In the genomic region with DNA sequence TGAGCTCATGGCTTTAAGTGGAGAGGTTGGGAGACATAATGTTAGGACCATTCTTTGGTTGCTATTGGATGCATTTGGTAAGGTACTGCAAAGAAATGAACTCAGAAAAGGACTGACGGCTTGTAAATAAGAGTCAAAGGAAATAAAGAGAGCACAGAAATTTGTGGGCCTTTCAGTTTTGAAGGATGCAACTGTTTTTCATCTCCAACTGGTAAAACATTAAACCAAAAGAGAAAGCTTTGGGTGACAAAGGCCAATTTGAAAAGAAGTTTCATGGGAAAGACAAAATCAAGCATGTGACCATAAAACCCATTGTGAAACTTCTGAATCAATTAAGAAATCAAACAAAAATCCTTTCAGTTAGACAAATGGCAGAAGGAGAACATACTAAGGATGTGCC, we compare ENCODE assay signal across 1 cellular context.
TF ChIP-seq lines count a peak whose summit lies in the region.

No MANE protein-coding gene starts in this region.

TF ChIP-seq in HepG2, 621 proteins besides CTCF, POLR2A, EP300 and RAD21 (continued from another document and continues in another):
- TF ChIP-seq, protein P1, sequence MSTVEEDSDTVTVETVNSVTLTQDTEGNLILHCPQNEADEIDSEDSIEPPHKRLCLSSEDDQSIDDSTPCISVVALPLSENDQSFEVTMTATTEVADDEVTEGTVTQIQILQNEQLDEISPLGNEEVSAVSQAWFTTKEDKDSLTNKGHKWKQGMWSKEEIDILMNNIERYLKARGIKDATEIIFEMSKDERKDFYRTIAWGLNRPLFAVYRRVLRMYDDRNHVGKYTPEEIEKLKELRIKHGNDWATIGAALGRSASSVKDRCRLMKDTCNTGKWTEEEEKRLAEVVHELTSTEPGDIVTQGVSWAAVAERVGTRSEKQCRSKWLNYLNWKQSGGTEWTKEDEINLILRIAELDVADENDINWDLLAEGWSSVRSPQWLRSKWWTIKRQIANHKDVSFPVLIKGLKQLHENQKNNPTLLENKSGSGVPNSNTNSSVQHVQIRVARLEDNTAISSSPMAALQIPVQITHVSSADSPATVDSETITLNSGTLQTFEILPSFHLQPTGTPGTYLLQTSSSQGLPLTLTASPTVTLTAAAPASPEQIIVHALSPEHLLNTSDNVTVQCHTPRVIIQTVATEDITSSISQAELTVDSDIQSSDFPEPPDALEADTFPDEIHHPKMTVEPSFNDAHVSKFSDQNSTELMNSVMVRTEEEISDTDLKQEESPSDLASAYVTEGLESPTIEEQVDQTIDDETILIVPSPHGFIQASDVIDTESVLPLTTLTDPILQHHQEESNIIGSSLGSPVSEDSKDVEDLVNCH (CRISPR knock-in tag; IDR thresholded peaks at IDR 0.05): no peak
- TF ChIP-seq REPIN1 (CRISPR knock-in tag; IDR thresholded peaks at IDR 0.05; ENCODE audit: borderline replicate concordance, low read depth): no peak
- TF ChIP-seq, protein P2, sequence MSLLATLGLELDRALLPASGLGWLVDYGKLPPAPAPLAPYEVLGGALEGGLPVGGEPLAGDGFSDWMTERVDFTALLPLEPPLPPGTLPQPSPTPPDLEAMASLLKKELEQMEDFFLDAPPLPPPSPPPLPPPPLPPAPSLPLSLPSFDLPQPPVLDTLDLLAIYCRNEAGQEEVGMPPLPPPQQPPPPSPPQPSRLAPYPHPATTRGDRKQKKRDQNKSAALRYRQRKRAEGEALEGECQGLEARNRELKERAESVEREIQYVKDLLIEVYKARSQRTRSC (CRISPR knock-in tag; IDR thresholded peaks at IDR 0.05; ENCODE audit: low read depth): no peak
- no peak for TF ChIP-seq ZNF10 (CRISPR knock-in tag; IDR thresholded peaks at IDR 0.05; ENCODE audit: borderline replicate concordance, low read depth)
- TF ChIP-seq, protein P3, sequence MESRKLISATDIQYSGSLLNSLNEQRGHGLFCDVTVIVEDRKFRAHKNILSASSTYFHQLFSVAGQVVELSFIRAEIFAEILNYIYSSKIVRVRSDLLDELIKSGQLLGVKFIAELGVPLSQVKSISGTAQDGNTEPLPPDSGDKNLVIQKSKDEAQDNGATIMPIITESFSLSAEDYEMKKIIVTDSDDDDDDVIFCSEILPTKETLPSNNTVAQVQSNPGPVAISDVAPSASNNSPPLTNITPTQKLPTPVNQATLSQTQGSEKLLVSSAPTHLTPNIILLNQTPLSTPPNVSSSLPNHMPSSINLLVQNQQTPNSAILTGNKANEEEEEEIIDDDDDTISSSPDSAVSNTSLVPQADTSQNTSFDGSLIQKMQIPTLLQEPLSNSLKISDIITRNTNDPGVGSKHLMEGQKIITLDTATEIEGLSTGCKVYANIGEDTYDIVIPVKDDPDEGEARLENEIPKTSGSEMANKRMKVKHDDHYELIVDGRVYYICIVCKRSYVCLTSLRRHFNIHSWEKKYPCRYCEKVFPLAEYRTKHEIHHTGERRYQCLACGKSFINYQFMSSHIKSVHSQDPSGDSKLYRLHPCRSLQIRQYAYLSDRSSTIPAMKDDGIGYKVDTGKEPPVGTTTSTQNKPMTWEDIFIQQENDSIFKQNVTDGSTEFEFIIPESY (CRISPR knock-in tag; IDR thresholded peaks at IDR 0.05): no peak
- TF ChIP-seq, protein P4, sequence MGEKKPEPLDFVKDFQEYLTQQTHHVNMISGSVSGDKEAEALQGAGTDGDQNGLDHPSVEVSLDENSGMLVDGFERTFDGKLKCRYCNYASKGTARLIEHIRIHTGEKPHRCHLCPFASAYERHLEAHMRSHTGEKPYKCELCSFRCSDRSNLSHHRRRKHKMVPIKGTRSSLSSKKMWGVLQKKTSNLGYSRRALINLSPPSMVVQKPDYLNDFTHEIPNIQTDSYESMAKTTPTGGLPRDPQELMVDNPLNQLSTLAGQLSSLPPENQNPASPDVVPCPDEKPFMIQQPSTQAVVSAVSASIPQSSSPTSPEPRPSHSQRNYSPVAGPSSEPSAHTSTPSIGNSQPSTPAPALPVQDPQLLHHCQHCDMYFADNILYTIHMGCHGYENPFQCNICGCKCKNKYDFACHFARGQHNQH (CRISPR knock-in tag; IDR thresholded peaks at IDR 0.05): no peak
- TF ChIP-seq ERF (CRISPR knock-in tag; IDR thresholded peaks at IDR 0.05): no peak
- no peak for TF ChIP-seq ZZZ3 (CRISPR knock-in tag; IDR thresholded peaks at IDR 0.05; ENCODE audit: borderline replicate concordance)
- peak; percentile 43; the same call in 1 of the 2 replicates for TF ChIP-seq ZMYM4 (CRISPR knock-in tag; IDR thresholded peaks at IDR 0.05)
- no peak for TF ChIP-seq CHD2 (IDR thresholded peaks at IDR 0.05; ENCODE audit: low read depth, low read length)
- no peak for TF ChIP-seq ZNF878 (CRISPR knock-in tag; IDR thresholded peaks at IDR 0.05)
- TF ChIP-seq SYNCRIP (IDR thresholded peaks at IDR 0.05; ENCODE audit: insufficient read depth, low read depth, low read length): no peak
- no peak for TF ChIP-seq ZNF672 (CRISPR knock-in tag; IDR thresholded peaks at IDR 0.05)
- no peak for TF ChIP-seq ARID2 (CRISPR knock-in tag; IDR thresholded peaks at IDR 0.05; ENCODE audit: borderline replicate concordance)
- TF ChIP-seq, protein P5, sequence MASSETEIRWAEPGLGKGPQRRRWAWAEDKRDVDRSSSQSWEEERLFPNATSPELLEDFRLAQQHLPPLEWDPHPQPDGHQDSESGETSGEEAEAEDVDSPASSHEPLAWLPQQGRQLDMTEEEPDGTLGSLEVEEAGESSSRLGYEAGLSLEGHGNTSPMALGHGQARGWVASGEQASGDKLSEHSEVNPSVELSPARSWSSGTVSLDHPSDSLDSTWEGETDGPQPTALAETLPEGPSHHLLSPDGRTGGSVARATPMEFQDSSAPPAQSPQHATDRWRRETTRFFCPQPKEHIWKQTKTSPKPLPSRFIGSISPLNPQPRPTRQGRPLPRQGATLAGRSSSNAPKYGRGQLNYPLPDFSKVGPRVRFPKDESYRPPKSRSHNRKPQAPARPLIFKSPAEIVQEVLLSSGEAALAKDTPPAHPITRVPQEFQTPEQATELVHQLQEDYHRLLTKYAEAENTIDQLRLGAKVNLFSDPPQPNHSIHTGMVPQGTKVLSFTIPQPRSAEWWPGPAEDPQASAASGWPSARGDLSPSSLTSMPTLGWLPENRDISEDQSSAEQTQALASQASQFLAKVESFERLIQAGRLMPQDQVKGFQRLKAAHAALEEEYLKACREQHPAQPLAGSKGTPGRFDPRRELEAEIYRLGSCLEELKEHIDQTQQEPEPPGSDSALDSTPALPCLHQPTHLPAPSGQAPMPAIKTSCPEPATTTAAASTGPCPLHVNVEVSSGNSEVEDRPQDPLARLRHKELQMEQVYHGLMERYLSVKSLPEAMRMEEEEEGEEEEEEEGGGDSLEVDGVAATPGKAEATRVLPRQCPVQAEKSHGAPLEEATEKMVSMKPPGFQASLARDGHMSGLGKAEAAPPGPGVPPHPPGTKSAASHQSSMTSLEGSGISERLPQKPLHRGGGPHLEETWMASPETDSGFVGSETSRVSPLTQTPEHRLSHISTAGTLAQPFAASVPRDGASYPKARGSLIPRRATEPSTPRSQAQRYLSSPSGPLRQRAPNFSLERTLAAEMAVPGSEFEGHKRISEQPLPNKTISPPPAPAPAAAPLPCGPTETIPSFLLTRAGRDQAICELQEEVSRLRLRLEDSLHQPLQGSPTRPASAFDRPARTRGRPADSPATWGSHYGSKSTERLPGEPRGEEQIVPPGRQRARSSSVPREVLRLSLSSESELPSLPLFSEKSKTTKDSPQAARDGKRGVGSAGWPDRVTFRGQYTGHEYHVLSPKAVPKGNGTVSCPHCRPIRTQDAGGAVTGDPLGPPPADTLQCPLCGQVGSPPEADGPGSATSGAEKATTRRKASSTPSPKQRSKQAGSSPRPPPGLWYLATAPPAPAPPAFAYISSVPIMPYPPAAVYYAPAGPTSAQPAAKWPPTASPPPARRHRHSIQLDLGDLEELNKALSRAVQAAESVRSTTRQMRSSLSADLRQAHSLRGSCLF (CRISPR knock-in tag; IDR thresholded peaks at IDR 0.05; ENCODE audit: borderline replicate concordance): no peak
- peak; percentile 78 for TF ChIP-seq FOXA3 (CRISPR knock-in tag; IDR thresholded peaks at IDR 0.05)
- TF ChIP-seq ADNP (CRISPR knock-in tag; IDR thresholded peaks at IDR 0.05): no peak
- TF ChIP-seq, protein P6, sequence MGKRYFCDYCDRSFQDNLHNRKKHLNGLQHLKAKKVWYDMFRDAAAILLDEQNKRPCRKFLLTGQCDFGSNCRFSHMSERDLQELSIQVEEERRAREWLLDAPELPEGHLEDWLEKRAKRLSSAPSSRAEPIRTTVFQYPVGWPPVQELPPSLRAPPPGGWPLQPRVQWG (CRISPR knock-in tag; IDR thresholded peaks at IDR 0.05; ENCODE audit: borderline replicate concordance, low read depth): no peak
- TF ChIP-seq PPARG (CRISPR knock-in tag; conservative IDR thresholded peaks at IDR 0.05): no peak
- TF ChIP-seq, protein P7, sequence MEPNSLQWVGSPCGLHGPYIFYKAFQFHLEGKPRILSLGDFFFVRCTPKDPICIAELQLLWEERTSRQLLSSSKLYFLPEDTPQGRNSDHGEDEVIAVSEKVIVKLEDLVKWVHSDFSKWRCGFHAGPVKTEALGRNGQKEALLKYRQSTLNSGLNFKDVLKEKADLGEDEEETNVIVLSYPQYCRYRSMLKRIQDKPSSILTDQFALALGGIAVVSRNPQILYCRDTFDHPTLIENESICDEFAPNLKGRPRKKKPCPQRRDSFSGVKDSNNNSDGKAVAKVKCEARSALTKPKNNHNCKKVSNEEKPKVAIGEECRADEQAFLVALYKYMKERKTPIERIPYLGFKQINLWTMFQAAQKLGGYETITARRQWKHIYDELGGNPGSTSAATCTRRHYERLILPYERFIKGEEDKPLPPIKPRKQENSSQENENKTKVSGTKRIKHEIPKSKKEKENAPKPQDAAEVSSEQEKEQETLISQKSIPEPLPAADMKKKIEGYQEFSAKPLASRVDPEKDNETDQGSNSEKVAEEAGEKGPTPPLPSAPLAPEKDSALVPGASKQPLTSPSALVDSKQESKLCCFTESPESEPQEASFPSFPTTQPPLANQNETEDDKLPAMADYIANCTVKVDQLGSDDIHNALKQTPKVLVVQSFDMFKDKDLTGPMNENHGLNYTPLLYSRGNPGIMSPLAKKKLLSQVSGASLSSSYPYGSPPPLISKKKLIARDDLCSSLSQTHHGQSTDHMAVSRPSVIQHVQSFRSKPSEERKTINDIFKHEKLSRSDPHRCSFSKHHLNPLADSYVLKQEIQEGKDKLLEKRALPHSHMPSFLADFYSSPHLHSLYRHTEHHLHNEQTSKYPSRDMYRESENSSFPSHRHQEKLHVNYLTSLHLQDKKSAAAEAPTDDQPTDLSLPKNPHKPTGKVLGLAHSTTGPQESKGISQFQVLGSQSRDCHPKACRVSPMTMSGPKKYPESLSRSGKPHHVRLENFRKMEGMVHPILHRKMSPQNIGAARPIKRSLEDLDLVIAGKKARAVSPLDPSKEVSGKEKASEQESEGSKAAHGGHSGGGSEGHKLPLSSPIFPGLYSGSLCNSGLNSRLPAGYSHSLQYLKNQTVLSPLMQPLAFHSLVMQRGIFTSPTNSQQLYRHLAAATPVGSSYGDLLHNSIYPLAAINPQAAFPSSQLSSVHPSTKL (CRISPR knock-in tag; IDR thresholded peaks at IDR 0.05): peak; percentile 66
- TF ChIP-seq SETDB1 (CRISPR knock-in tag; IDR thresholded peaks at IDR 0.05; ENCODE audit: borderline replicate concordance): no peak
- TF ChIP-seq, protein P8, sequence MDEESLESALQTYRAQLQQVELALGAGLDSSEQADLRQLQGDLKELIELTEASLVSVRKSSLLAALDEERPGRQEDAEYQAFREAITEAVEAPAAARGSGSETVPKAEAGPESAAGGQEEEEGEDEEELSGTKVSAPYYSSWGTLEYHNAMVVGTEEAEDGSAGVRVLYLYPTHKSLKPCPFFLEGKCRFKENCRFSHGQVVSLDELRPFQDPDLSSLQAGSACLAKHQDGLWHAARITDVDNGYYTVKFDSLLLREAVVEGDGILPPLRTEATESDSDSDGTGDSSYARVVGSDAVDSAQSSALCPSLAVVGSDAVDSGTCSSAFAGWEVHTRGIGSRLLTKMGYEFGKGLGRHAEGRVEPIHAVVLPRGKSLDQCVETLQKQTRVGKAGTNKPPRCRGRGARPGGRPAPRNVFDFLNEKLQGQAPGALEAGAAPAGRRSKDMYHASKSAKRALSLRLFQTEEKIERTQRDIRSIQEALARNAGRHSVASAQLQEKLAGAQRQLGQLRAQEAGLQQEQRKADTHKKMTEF (CRISPR knock-in tag; IDR thresholded peaks at IDR 0.05): peak; percentile 19; the same call in 1 of the 2 replicates
- TF ChIP-seq, protein P9, sequence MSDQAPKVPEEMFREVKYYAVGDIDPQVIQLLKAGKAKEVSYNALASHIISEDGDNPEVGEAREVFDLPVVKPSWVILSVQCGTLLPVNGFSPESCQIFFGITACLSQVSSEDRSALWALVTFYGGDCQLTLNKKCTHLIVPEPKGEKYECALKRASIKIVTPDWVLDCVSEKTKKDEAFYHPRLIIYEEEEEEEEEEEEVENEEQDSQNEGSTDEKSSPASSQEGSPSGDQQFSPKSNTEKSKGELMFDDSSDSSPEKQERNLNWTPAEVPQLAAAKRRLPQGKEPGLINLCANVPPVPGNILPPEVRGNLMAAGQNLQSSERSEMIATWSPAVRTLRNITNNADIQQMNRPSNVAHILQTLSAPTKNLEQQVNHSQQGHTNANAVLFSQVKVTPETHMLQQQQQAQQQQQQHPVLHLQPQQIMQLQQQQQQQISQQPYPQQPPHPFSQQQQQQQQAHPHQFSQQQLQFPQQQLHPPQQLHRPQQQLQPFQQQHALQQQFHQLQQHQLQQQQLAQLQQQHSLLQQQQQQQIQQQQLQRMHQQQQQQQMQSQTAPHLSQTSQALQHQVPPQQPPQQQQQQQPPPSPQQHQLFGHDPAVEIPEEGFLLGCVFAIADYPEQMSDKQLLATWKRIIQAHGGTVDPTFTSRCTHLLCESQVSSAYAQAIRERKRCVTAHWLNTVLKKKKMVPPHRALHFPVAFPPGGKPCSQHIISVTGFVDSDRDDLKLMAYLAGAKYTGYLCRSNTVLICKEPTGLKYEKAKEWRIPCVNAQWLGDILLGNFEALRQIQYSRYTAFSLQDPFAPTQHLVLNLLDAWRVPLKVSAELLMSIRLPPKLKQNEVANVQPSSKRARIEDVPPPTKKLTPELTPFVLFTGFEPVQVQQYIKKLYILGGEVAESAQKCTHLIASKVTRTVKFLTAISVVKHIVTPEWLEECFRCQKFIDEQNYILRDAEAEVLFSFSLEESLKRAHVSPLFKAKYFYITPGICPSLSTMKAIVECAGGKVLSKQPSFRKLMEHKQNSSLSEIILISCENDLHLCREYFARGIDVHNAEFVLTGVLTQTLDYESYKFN (CRISPR knock-in tag; conservative IDR thresholded peaks at IDR 0.05): peak; percentile 68
- no peak for TF ChIP-seq SOX13 (IDR thresholded peaks at IDR 0.05)
- peak in 1 of 2 experiments; percentile 77; a peak in 2 of 4 replicates for TF ChIP-seq SOX13 (CRISPR knock-in tag; conservative IDR thresholded peaks at IDR 0.05 in 1 of 2, IDR thresholded peaks at IDR 0.05 in 1 of 2)
- no peak for TF ChIP-seq HDAC6 (IDR thresholded peaks at IDR 0.05; ENCODE audit: low read depth, low read length)
- TF ChIP-seq ZNF326 (CRISPR knock-in tag; IDR thresholded peaks at IDR 0.05; ENCODE audit: borderline replicate concordance): no peak
